8 cellular contexts compared by ENCODE assay signal in genomic region chr7:2609001-2609411, GRCh38. TPM values are rescaled to one million over a fixed set of nuclear protein-coding genes. Genes with fewer than 3 reads are reported as not detected.
A peak's percentile ranks its signal among the peaks of the same experiment; 100 is the strongest.
DNase-seq lines count a peak whose midpoint lies in the region; ATAC-seq, FAIRE-seq and TF ChIP-seq lines count a peak whose summit lies in the region.

No MANE protein-coding gene starts in this region.

- H3K4me2 ChIP-seq in BLaER1 treated with 17β-estradiol and CSF1 and Interleukin-3, amounts not matched to agents 10 nM and 100 nM: peak overlapping the region; percentile 90 to 99 (median 95)

- peaks cover 95 to 100% (median 100%) of the 10 kb centered on the region in 10 experiments for H3K4me1 ChIP-seq in BLaER1 treated with 17β-estradiol and CSF1 and Interleukin-3, amounts not matched to agents 10 nM and 100 nM
- H3K4me1 ChIP-seq in Peyer's patch: peaks cover 0 to 7% (median 4%) of the 10 kb centered on the region in 4 donors
- H3K4me1 ChIP-seq in spleen: peaks cover 12 to 66% (median 37%) of the 10 kb centered on the region in 6 donors

- H3K4me3 ChIP-seq in BLaER1 treated with 17β-estradiol and CSF1 and Interleukin-3, amounts not matched to agents 10 nM and 100 nM: peak overlapping the region in 7 of 10 experiments; percentile 5 to 56 (median 29); a peak in 9 of 20 replicates
- H3K4me3 ChIP-seq in Peyer's patch (no peak overlapping the region), fibroblast of pulmonary artery (replicated peaks; ENCODE audit: low read depth, low read length) (no peak overlapping the region), spleen (peak overlapping the region in 4 of 8 donors; percentile 0 to 43 (median 4))

- peak; percentile 87 for FAIRE-seq in GM19239 (lab: Jason Lieb, UNC)

- H3K27me3 ChIP-seq in BLaER1 treated with 17β-estradiol and CSF1 and Interleukin-3, amounts not matched to agents 10 nM and 100 nM: peaks cover 0 to 8% (median 0%) of the 10 kb centered on the region in 11 experiments; a peak in 3 of 22 replicates
- H3K27me3 ChIP-seq in Peyer's patch (no peaks in the 10 kb centered on the region), spleen (replicated peaks in 1 of 7) (no peaks in the 10 kb centered on the region)

- intact Hi-C loops in spleen (cut with DNase I; ENCODE audit: low total_unique reads): no loop called here

- DNase-seq in GM19239 (ENCODE audit: insufficient read length, low spot score) (peak; percentile 79), Peyer's patch (peak; percentile 52 to 75 (median 67)), fibroblast of pulmonary artery (ENCODE audit: low read depth) (peak; percentile 67), spleen (no peak)

- peak overlapping the region; percentile 61 to 78 (median 74) for H3K9ac ChIP-seq in BLaER1 treated with 17β-estradiol and CSF1 and Interleukin-3, amounts not matched to agents 10 nM and 100 nM

- H3K9me3 ChIP-seq in BLaER1 treated with 17β-estradiol and CSF1 and Interleukin-3, amounts not matched to agents 10 nM and 100 nM (replicated peaks in 1 of 11): no peaks in the 10 kb centered on the region
- H3K9me3 ChIP-seq in Peyer's patch: no peaks in the 10 kb centered on the region
- no peaks in the 10 kb centered on the region for H3K9me3 ChIP-seq in spleen

- no peak for TF ChIP-seq POLR2A in Peyer's patch (IDR thresholded peaks at IDR 0.05)
- TF ChIP-seq POLR2A in spleen (IDR thresholded peaks at IDR 0.05): no peak

- ATAC-seq in GM21717 (IDR thresholded peaks at IDR 0.05; ENCODE audit: unreplicated experiment) (no peak), HG03135 (IDR thresholded peaks at IDR 0.05; ENCODE audit: unreplicated experiment) (no peak), HG02571 (IDR thresholded peaks at IDR 0.05; ENCODE audit: unreplicated experiment) (no peak)

- H4K20me1 ChIP-seq in BLaER1 treated with 17β-estradiol and CSF1 and Interleukin-3, amounts not matched to agents 10 nM and 100 nM: 0 out of 22 replicates have a peak, but pooled peaks cover 0 to 8% (median 0%) of the 10 kb centered on the region in 11 experiments

- WGBS in spleen, 5 donors: 15 to 28% (median 19%) methylated on average over 12 of the region's 12 CpGs

- H3K36me3 ChIP-seq in BLaER1 treated with 17β-estradiol and CSF1 and Interleukin-3, amounts not matched to agents 10 nM and 100 nM: no peaks in the 10 kb centered on the region
- H3K36me3 ChIP-seq in Peyer's patch (peaks cover 0 to 11% (median 0%) of the 10 kb centered on the region in 3 donors), spleen (peaks cover 0 to 17% (median 0%) of the 10 kb centered on the region in 6 donors)

- peak overlapping the region; percentile 58 to 93 (median 81); a peak in 21 of 22 replicates for H3K27ac ChIP-seq in BLaER1 treated with 17β-estradiol and CSF1 and Interleukin-3, amounts not matched to agents 10 nM and 100 nM
- H3K27ac ChIP-seq in Peyer's patch (peak overlapping the region in 1 of 4 donors; percentile 6), spleen (peak overlapping the region in 7 of 8 donors; percentile 65 to 81 (median 74))

- TF ChIP-seq CTCF in Peyer's patch (IDR thresholded peaks at IDR 0.05) (peak; percentile 9 to 44 (median 38)), fibroblast of pulmonary artery (IDR thresholded peaks at IDR 0.05; ENCODE audit: low read length, missing control alignments) (peak; percentile 53), spleen (IDR thresholded peaks at IDR 0.05 in 8 of 11, conservative IDR thresholded peaks at IDR 0.05 in 3 of 11) (peak in 8 of 11 experiments; percentile 23 to 65 (median 50))

RNA-seq across cellular contexts. Expression of gene TTYH3, which starts 22.8 kb away (rescaled TPM):
- total RNA-seq in Peyer's patch (10 to 100 TPM; 61.8 to 99.9 (median 83.4) TPM), spleen (100 to 1,000 TPM in 2 of 7 donors, 10 to 100 TPM in 5; 62.6 to 158 (median 86.0) TPM)
- 10 to 100 TPM; 11.9 to 33.0 (median 13.1) TPM for polyA plus RNA-seq in spleen

RNA-seq across cellular contexts. Expression of gene IQCE, which starts 50.2 kb away (rescaled TPM):
- total RNA-seq in Peyer's patch (100 to 1,000 TPM in 1 of 4 donors, 10 to 100 TPM in 3; 30.0 to 159 (median 72.2) TPM), spleen (10 to 100 TPM in 6 of 7 donors, 1 to 10 TPM in 1; 7.1 to 17.1 (median 13.2) TPM)
- 1 to 10 TPM; 1.2 to 4.4 (median 2.2) TPM for polyA plus RNA-seq in spleen

RNA-seq across cellular contexts. Expression of gene BRAT1, which starts 53.7 kb away (rescaled TPM):
- total RNA-seq in Peyer's patch (10 to 100 TPM; 43.3 to 73.3 (median 54.1) TPM), spleen (10 to 100 TPM; 25.3 to 37.3 (median 32.2) TPM)
- 10 to 100 TPM; 26.6 to 50.9 (median 48.9) TPM for polyA plus RNA-seq in spleen

Comparison
In these comparisons a context has a peak if more than half of its experiments do, and no peak if none do; other contexts are left out.
1. H3K4me3 ChIP-seq: peak in BLaER1 treated with 17β-estradiol and CSF1 and Interleukin-3, amounts not matched to agents 10 nM and 100 nM (7 of 10); none in Peyer's patch (0 of 4) and fibroblast of pulmonary artery (single experiment).
2. Peak in every context shown above with its lines, with median percentiles within 50 percentile points of each other: CTCF ChIP-seq.